Comparison of ENCODE assay signal across 7 cellular contexts in genomic region chr20:3805594-3806264, GRCh38. TPM values are rescaled to one million over a fixed set of nuclear protein-coding genes. Genes with fewer than 3 reads are reported as not detected.
DNase-seq lines count a peak whose midpoint lies in the region; ATAC-seq and TF ChIP-seq lines count a peak whose summit lies in the region.

No MANE protein-coding gene starts in this region.

- no peaks in the 10 kb centered on the region for H4K20me1 ChIP-seq in IMR-90 (ENCODE audit: insufficient read depth, low read length)

- BruUV-seq in IMR-90 (replicated peaks; lab: Mats Ljungman, UMichigan), result no TSS peak

- peak overlapping the region; percentile 26 for H3K27ac Mint-ChIP-seq in activated naive CD8-positive, alpha-beta T cell treated with anti-CD3 and anti-CD28 coated beads, Interleukin-2, amount 50 U/mL, for 24 hours

- ATAC-seq in IMR-90 (ENCODE audit: low read depth) (no peak), GM21717 (IDR thresholded peaks at IDR 0.05; ENCODE audit: unreplicated experiment) (no peak)
- no peak for ATAC-seq in activated naive CD8-positive, alpha-beta T cell treated with anti-CD3 and anti-CD28 coated beads, Interleukin-2, amount 50 U/mL, for 24 hours

- dilution Hi-C loops in IMR-90 (cut with HindIII; ENCODE audit: low sequenced_read_pairs, unreplicated experiment), result no loop called here

- H3K27me3 Mint-ChIP-seq in activated naive CD8-positive, alpha-beta T cell treated with anti-CD3 and anti-CD28 coated beads, Interleukin-2, amount 50 U/mL, for 24 hours, result no peaks in the 10 kb centered on the region

- peaks cover 31% of the 10 kb centered on the region for H3K36me3 Mint-ChIP-seq in activated naive CD8-positive, alpha-beta T cell treated with anti-CD3 and anti-CD28 coated beads, Interleukin-2, amount 50 U/mL, for 24 hours (ENCODE audit: low read depth)

- H3K4ac ChIP-seq in IMR-90 (ENCODE audit: low read depth, low read length), result peak overlapping the region; percentile 91

- POLR2A ChIA-PET in IMR-90 (lab: Charles Lee; ENCODE audit: unreplicated experiment), result no interaction called here

- CTCF ChIA-PET in IMR-90 (lab: Yijun Ruan, JAX), result interaction anchor here (1.3 kb wide), 1 partner anchor 13 kb away, joined by 4 read pairs; no protein-coding TSS in a partner anchor

- no peaks in the 10 kb centered on the region for H3K27me3 ChIP-seq in IMR-90 (ENCODE audit: control insufficient read depth, insufficient read depth, low read length)
- no peaks in the 10 kb centered on the region for H3K27me3 ChIP-seq in stomach

- intact Hi-C loops in IMR-90 (cut with micrococcal nuclease) (no loop called here), stomach (cut with DNase I; ENCODE audit: low total_unique reads) (no loop called here)

- TF ChIP-seq EP300 in stomach (IDR thresholded peaks at IDR 0.05), result no peak

- no peaks in the 10 kb centered on the region for H3K9me3 Mint-ChIP-seq in activated naive CD8-positive, alpha-beta T cell treated with anti-CD3 and anti-CD28 coated beads, Interleukin-2, amount 50 U/mL, for 24 hours

- DNase-seq in IMR-90 (peak; percentile 50), hepatic stellate cell (ENCODE audit: low spot score) (peak; percentile 68), stomach (no peak), KBM-7 (no peak), ecto neural progenitor cell (ENCODE audit: low spot score) (no peak)
- DNase-seq in activated naive CD8-positive, alpha-beta T cell treated with anti-CD3 and anti-CD28 coated beads, Interleukin-2, amount 50 U/mL, for 24 hours, result no peak

- H2AK5ac ChIP-seq in IMR-90 (ENCODE audit: low read depth, low read length), result peak overlapping the region; percentile 99

- no peak for TF ChIP-seq POLR2A in IMR-90 (IDR thresholded peaks at IDR 0.05; ENCODE audit: low read depth, low read length)
- no peak for TF ChIP-seq POLR2A in stomach (IDR thresholded peaks at IDR 0.05)

- peak overlapping the region; percentile 79 for H3K14ac ChIP-seq in IMR-90 (replicated peaks; ENCODE audit: low read depth, low read length)

- H3K4me3 ChIP-seq in IMR-90 (ENCODE audit: insufficient read depth, low read depth, low read length) (no peak overlapping the region), stomach (no peak overlapping the region)

- H2AFZ ChIP-seq in IMR-90 (replicated peaks; ENCODE audit: low read length, poor library complexity), result peak overlapping the region; percentile 5

- peaks cover 55% of the 10 kb centered on the region for H3K36me3 ChIP-seq in IMR-90 (ENCODE audit: control insufficient read depth, insufficient read depth, low read length)
- H3K36me3 ChIP-seq in stomach, result peaks cover 45 to 54% (median 53%) of the 10 kb centered on the region in 4 donors

- TF ChIP-seq RAD21 in IMR-90 (IDR thresholded peaks at IDR 0.05; ENCODE audit: low read length), result no peak

- 93% methylated on average over 3 of the region's 8 CpGs; no CpG with 5 or more reads in 1 of the 2 experiments for WGBS in IMR-90 (ENCODE audit: extremely low coverage in 2 of 2, insufficient read length in 1 of 2), 2 experiments
- WGBS in stomach, 5 donors, result 84 to 94% (median 87%) methylated on average over 8 of the region's 8 CpGs

- H3K4me1 Mint-ChIP-seq in activated naive CD8-positive, alpha-beta T cell treated with anti-CD3 and anti-CD28 coated beads, Interleukin-2, amount 50 U/mL, for 24 hours, result peaks cover 49% of the 10 kb centered on the region

- in situ Hi-C loops in IMR-90 (cut with MboI; ENCODE audit: low sequenced_read_pairs), result no loop called here
- in situ Hi-C loops in KBM-7 (cut with MboI; ENCODE audit: low pct_unique_long_range_greater_than_20kb, low sequenced_read_pairs), result no loop called here

- H2AK9ac ChIP-seq in IMR-90 (replicated peaks; ENCODE audit: low read depth, low read length, poor library complexity), result peak overlapping the region; percentile 96

- H3K27ac ChIP-seq in IMR-90 (ENCODE audit: insufficient read depth, low read length) (peak overlapping the region; percentile 96), stomach (peak overlapping the region; percentile 69 to 99 (median 96))

- H3K23ac ChIP-seq in IMR-90 (ENCODE audit: low read depth, low read length), result peak overlapping the region; percentile 68; the same call in 1 of the 2 replicates

- H2BK20ac ChIP-seq in IMR-90 (ENCODE audit: low read depth, low read length), result peak overlapping the region; percentile 81

- H3K4me1 ChIP-seq in IMR-90 (ENCODE audit: control insufficient read depth, insufficient read depth, low read length), result peaks cover 25% of the 10 kb centered on the region
- peaks cover 42 to 78% (median 57%) of the 10 kb centered on the region in 4 donors for H3K4me1 ChIP-seq in stomach

- H3K18ac ChIP-seq in IMR-90 (ENCODE audit: low read depth, low read length), result peak overlapping the region; percentile 85

- peak overlapping the region; percentile 88 for H2BK5ac ChIP-seq in IMR-90 (ENCODE audit: low read depth, low read length, poor library complexity, severe bottlenecking)

- no peak overlapping the region for H3K9ac ChIP-seq in IMR-90 (ENCODE audit: low read depth, low read length)

- H4K8ac ChIP-seq in IMR-90 (ENCODE audit: low read depth in 2 of 2, low read length in 2 of 2), result peak overlapping the region; percentile 66 to 89; a peak in 3 of 4 replicates

- H4K5ac ChIP-seq in IMR-90 (ENCODE audit: low read depth, low read length), result peak overlapping the region; percentile 84

- H2BK120ac ChIP-seq in IMR-90 (ENCODE audit: low read depth, low read length), result peak overlapping the region; percentile 93

- H3K79me1 ChIP-seq in IMR-90 (ENCODE audit: low read depth in 1 of 2, low read length in 2 of 2), result peaks cover 14 to 81% of the 10 kb centered on the region in 2 experiments

- H3K9me1 ChIP-seq in IMR-90 (ENCODE audit: insufficient read depth, low read length), result peaks cover 21% of the 10 kb centered on the region

- TF ChIP-seq CTCF in IMR-90 (conservative IDR thresholded peaks at IDR 0.05; ENCODE audit: low read depth, low read length) (no peak), stomach (IDR thresholded peaks at IDR 0.05) (no peak)

- no peak overlapping the region for H3K4me2 ChIP-seq in IMR-90 (ENCODE audit: low read depth, low read length)

- no peaks in the 10 kb centered on the region for H3K9me3 ChIP-seq in IMR-90 (ENCODE audit: control insufficient read depth, insufficient read depth, low read length)
- no peaks in the 10 kb centered on the region for H3K9me3 ChIP-seq in stomach

- no peak overlapping the region for H3K4me3 Mint-ChIP-seq in activated naive CD8-positive, alpha-beta T cell treated with anti-CD3 and anti-CD28 coated beads, Interleukin-2, amount 50 U/mL, for 24 hours

- peak overlapping the region; percentile 94 for H4K91ac ChIP-seq in IMR-90 (ENCODE audit: insufficient read depth, low read depth, low read length)

- peak overlapping the region; percentile 90; the same call in 2 of the 3 replicates for H2BK15ac ChIP-seq in IMR-90 (ENCODE audit: low read depth, low read length)

- no peak overlapping the region; the same call in 1 of the 2 replicates for H3K56ac ChIP-seq in IMR-90 (ENCODE audit: extremely low read depth, insufficient read depth, low read length)

TF ChIP-seq in IMR-90, 13 proteins besides CTCF, POLR2A, EP300 and RAD21:
- TF ChIP-seq NFE2L2 (IDR thresholded peaks at IDR 0.05; ENCODE audit: low read depth, low read length), result peak; percentile 48; the same call in 1 of the 2 replicates
- no peak for TF ChIP-seq BHLHE40 (IDR thresholded peaks at IDR 0.05; ENCODE audit: low read depth, low read length)

RNA-seq across cellular contexts. Expression of gene CDC25B, which starts 9.6 kb away (rescaled TPM):
- 14.5 and 14.7 TPM in 2 replicates for total RNA-seq in IMR-90 (2012; rRNA removed)
- polyA plus RNA-seq in IMR-90 (2012; rRNA removed), result 50.5 and 59.8 TPM in 2 replicates
- polyA plus RNA-seq in IMR-90 (2012; cell fraction: cytosol; rRNA removed), result 35.2 and 48.2 TPM in 2 replicates
- 165 TPM in 2 replicates for polyA plus RNA-seq in IMR-90 (2012; cell fraction: nucleus; rRNA removed; ENCODE audit: low replicate concordance)
- total RNA-seq in stomach, result 10 to 100 TPM in 4 of 5 donors, 1 to 10 TPM in 1; 9.4 to 56.5 (median 32.6) TPM
- polyA plus RNA-seq in stomach, result 10 to 100 TPM; 18.0 to 23.1 (median 22.6) TPM

RNA-seq across cellular contexts. Expression of gene AP5S1, which starts 14.6 kb away (rescaled TPM):
- total RNA-seq in IMR-90 (2012; rRNA removed), result 11.4 and 11.7 TPM in 2 replicates
- polyA plus RNA-seq in IMR-90 (2012; rRNA removed), result 10.1 and 12.5 TPM in 2 replicates
- 10.6 and 20.2 TPM in 2 replicates for polyA plus RNA-seq in IMR-90 (2012; cell fraction: cytosol; rRNA removed)
- 6.5 and 12.1 TPM in 2 replicates for polyA plus RNA-seq in IMR-90 (2012; cell fraction: nucleus; rRNA removed; ENCODE audit: low replicate concordance)
- total RNA-seq in stomach, result 10 to 100 TPM in 1 of 5 donors, 1 to 10 TPM in 4; 1.8 to 14.8 (median 4.2) TPM
- 10 to 100 TPM in 1 of 3 donors, 1 to 10 TPM in 2; 6.1 to 10.4 (median 7.9) TPM for polyA plus RNA-seq in stomach

RNA-seq across cellular contexts. Expression of gene CENPB, which starts 19.2 kb away (rescaled TPM):
- total RNA-seq in IMR-90 (2012; rRNA removed) (59.1 and 72.2 TPM in 2 replicates), stomach (100 to 1,000 TPM in 1 of 5 donors, 10 to 100 TPM in 4; 24.5 to 130 (median 68.3) TPM)
- polyA plus RNA-seq in IMR-90 (2012; rRNA removed) (45.7 and 49.3 TPM in 2 replicates), stomach (10 to 100 TPM; 36.5 to 90.7 (median 79.6) TPM)
- polyA plus RNA-seq in IMR-90 (2012; cell fraction: cytosol; rRNA removed), result 37.2 and 44.3 TPM in 2 replicates
- polyA plus RNA-seq in IMR-90 (2012; cell fraction: nucleus; rRNA removed; ENCODE audit: low replicate concordance), result 18.7 and 35.4 TPM in 2 replicates

RNA-seq across cellular contexts. Expression of gene SPEF1, which starts 24.5 kb away (rescaled TPM):
- total RNA-seq in IMR-90 (2012; rRNA removed), result under 0.01 TPM in 1 of 2 replicates, not detected in the other
- polyA plus RNA-seq in IMR-90 (2012; rRNA removed), result 0.15 and 0.26 TPM in 2 replicates
- 0.30 and 0.54 TPM in 2 replicates for polyA plus RNA-seq in IMR-90 (2012; cell fraction: cytosol; rRNA removed)
- 0.58 and 0.99 TPM in 2 replicates for polyA plus RNA-seq in IMR-90 (2012; cell fraction: nucleus; rRNA removed; ENCODE audit: low replicate concordance)
- total RNA-seq in stomach, result not detected
- under 1 TPM in 2 of 3 donors, not detected in 1; 0.18 to 0.19 TPM for polyA plus RNA-seq in stomach

RNA-seq across cellular contexts. Expression of gene ADISSP, which starts 38.2 kb away (rescaled TPM):
- total RNA-seq in IMR-90 (2012; rRNA removed), result 31.4 and 31.9 TPM in 2 replicates
- 58.2 and 65.0 TPM in 2 replicates for polyA plus RNA-seq in IMR-90 (2012; rRNA removed)
- polyA plus RNA-seq in IMR-90 (2012; cell fraction: cytosol; rRNA removed), result 75.4 and 85.6 TPM in 2 replicates
- 17.7 and 47.7 TPM in 2 replicates for polyA plus RNA-seq in IMR-90 (2012; cell fraction: nucleus; rRNA removed; ENCODE audit: low replicate concordance)
- 100 to 1,000 TPM in 1 of 5 donors, 10 to 100 TPM in 2, 1 to 10 TPM in 2; 5.9 to 136 (median 49.0) TPM for total RNA-seq in stomach
- polyA plus RNA-seq in stomach, result 10 to 100 TPM; 14.4 to 32.6 (median 22.2) TPM

Comparison
In these comparisons a context has a peak if more than half of its experiments do, and no peak if none do; other contexts are left out.
1. DNase-seq: peak in IMR-90 (single experiment) and hepatic stellate cell (single experiment); none in activated naive CD8-positive, alpha-beta T cell treated with anti-CD3 and anti-CD28 coated beads, Interleukin-2, amount 50 U/mL, for 24 hours (single experiment), stomach (single experiment), KBM-7 (single experiment) and ecto neural progenitor cell (single experiment).